Comparison of ENCODE assay signal across 25 cellular contexts in the genomic region with DNA sequence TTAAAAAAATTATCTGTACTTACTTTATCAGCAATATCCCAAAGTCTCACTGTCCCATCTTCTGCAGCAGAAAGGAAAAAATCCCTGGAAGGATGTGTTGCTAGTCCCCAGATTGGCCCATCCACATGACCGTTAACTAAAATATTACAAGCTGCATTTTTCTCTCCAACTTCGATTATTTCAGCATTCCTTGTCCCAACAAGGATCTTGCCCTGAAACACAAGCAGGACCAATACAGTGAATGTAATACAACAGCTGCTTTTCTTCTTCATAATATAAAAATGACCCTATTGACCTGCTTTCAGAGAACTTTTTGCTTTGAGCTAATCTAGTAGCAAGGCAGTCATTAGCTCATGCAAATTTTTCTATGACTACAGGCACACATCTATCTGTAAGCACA. TPM values are rescaled to one million over a fixed set of nuclear protein-coding genes. Genes with fewer than 3 reads are reported as not detected.
A peak's percentile ranks its signal among the peaks of the same experiment; 100 is the strongest.
DNase-seq lines count a peak whose midpoint lies in the region.
"Had no signal": no experiment of that assay in that cellular context is flagged by ENCODE, and none has a peak within 500 bp of the region (broad histone marks: within the 10 kb centered on the region; RNA-seq: fewer than 3 reads in every experiment).

No MANE protein-coding gene starts in this region.

- H3K27ac ChIP-seq in CD8-positive, alpha-beta memory T cell (ENCODE audit: low read depth, low read length) = no peak overlapping the region
- H3K27ac ChIP-seq: GM23248, KMS-11 had no signal

- DNase-seq in activated naive CD4-positive, alpha-beta T cell treated with anti-CD3 and anti-CD28 coated beads, Interleukin-2, amount 10 ng/mL, durations not matched to agents 7 days and 5 days = no peak
- DNase-seq in activated naive CD4-positive, alpha-beta T cell (lab: John Stamatoyannopoulos, UW) = no peak
- DNase-seq in LHCN-M2 (ENCODE audit: low read depth) = peak; percentile 53
- peak; percentile 22 for DNase-seq in fibroblast of peridontal ligament (ENCODE audit: extremely low read depth)
- DNase-seq in Kasumi-1 (lab: John Stamatoyannopoulos, UW) = no peak
- DNase-seq in globus pallidus (ENCODE audit: low spot score) = no peak
- no peak for DNase-seq in SKM-1 treated with dmso at 0.1 percent for 144 hours (lab: John Stamatoyannopoulos, UW; ENCODE audit: unreplicated experiment)
- no peak for DNase-seq in CD8-positive, alpha-beta memory T cell
- DNase-seq: 8988T, ACHN, DMS153, DND-41, GM23248, NCI-H1092, NCI-H1417 treated with DMSO at 0.1 percent for 48 hours, NCI-H1694 treated with DMSO at 0.1 percent for 48 hours, NCI-H2081 treated with DMSO at 0.1 percent for 48 hours, NCI-H2171, NCI-H345, NCI-H510A treated with DMSO at 0.1 percent for 48 hours, NCI-H774, SK-N-SH had no signal

- no peak overlapping the region for H3K4me3 ChIP-seq in CD8-positive, alpha-beta memory T cell (ENCODE audit: low read length)
- H3K4me3 ChIP-seq: GM23248, HAP-1 had no signal

- H3K27ac Mint-ChIP-seq in activated naive CD4-positive, alpha-beta T cell treated with anti-CD3 and anti-CD28 coated beads, Interleukin-2, amount 10 ng/mL, durations not matched to agents 7 days and 5 days = peak overlapping the region; percentile 60
- no peak overlapping the region for H3K27ac Mint-ChIP-seq in CD8-positive, alpha-beta memory T cell
- H3K27ac Mint-ChIP-seq: IgD-negative memory B cell had no signal

- H3K27me3 ChIP-seq in CD8-positive, alpha-beta memory T cell (ENCODE audit: insufficient read depth, low read length, poor library complexity, severe bottlenecking) = no peaks in the 10 kb centered on the region

- H3K4me1 ChIP-seq in CD8-positive, alpha-beta memory T cell (ENCODE audit: insufficient read depth, low read length) = no peaks in the 10 kb centered on the region

- no peaks in the 10 kb centered on the region for H3K4me1 Mint-ChIP-seq in activated naive CD4-positive, alpha-beta T cell treated with anti-CD3 and anti-CD28 coated beads, Interleukin-2, amount 10 ng/mL, durations not matched to agents 7 days and 5 days
- H3K4me1 Mint-ChIP-seq in CD8-positive, alpha-beta memory T cell = no peaks in the 10 kb centered on the region
- H3K4me1 Mint-ChIP-seq: IgD-negative memory B cell had no signal

- no peaks in the 10 kb centered on the region for H3K9me3 Mint-ChIP-seq in activated naive CD4-positive, alpha-beta T cell treated with anti-CD3 and anti-CD28 coated beads, Interleukin-2, amount 10 ng/mL, durations not matched to agents 7 days and 5 days
- no peaks in the 10 kb centered on the region for H3K9me3 Mint-ChIP-seq in CD8-positive, alpha-beta memory T cell
- H3K9me3 Mint-ChIP-seq: IgD-negative memory B cell had no signal

- H3K36me3 ChIP-seq in CD8-positive, alpha-beta memory T cell (ENCODE audit: insufficient read depth, low read length) = no peaks in the 10 kb centered on the region

- peaks cover 4% of the 10 kb centered on the region for H3K36me3 Mint-ChIP-seq in activated naive CD4-positive, alpha-beta T cell treated with anti-CD3 and anti-CD28 coated beads, Interleukin-2, amount 10 ng/mL, durations not matched to agents 7 days and 5 days
- H3K36me3 Mint-ChIP-seq in CD8-positive, alpha-beta memory T cell = peaks cover 3 to 26% (median 5%) of the 10 kb centered on the region in 3 donors

- POLR2A ChIA-PET in CD8-positive, alpha-beta memory T cell (lab: Charles Lee) = no interaction called here

- H3K4me3 Mint-ChIP-seq in activated naive CD4-positive, alpha-beta T cell treated with anti-CD3 and anti-CD28 coated beads, Interleukin-2, amount 10 ng/mL, durations not matched to agents 7 days and 5 days = no peak overlapping the region
- no peak overlapping the region for H3K4me3 Mint-ChIP-seq in CD8-positive, alpha-beta memory T cell
- H3K4me3 Mint-ChIP-seq: IgD-negative memory B cell had no signal

- no peaks in the 10 kb centered on the region for H3K27me3 Mint-ChIP-seq in activated naive CD4-positive, alpha-beta T cell treated with anti-CD3 and anti-CD28 coated beads, Interleukin-2, amount 10 ng/mL, durations not matched to agents 7 days and 5 days
- no peaks in the 10 kb centered on the region for H3K27me3 Mint-ChIP-seq in CD8-positive, alpha-beta memory T cell
- H3K27me3 Mint-ChIP-seq: IgD-negative memory B cell had no signal

- no peaks in the 10 kb centered on the region for H3K9me3 ChIP-seq in CD8-positive, alpha-beta memory T cell (ENCODE audit: low read length)
- H3K9me3 ChIP-seq: HAP-1, SK-N-SH had no signal

- CTCF ChIA-PET in activated naive CD4-positive, alpha-beta T cell treated with anti-CD3 and anti-CD28 coated beads, Interleukin-2, amount 10 ng/mL, durations not matched to agents 7 days and 5 days (lab: Charles Lee) = no interaction called here
- CTCF ChIA-PET in CD8-positive, alpha-beta memory T cell (lab: Charles Lee) = no interaction called here

RNA-seq across cellular contexts. Expression of a gene that starts 58.3 kb away (rescaled TPM):
- 84.4 and 87.8 TPM in 2 replicates for total RNA-seq in LHCN-M2 (2014; rRNA removed)
- 28.7 TPM for polyA plus RNA-seq in LHCN-M2 (2012)
- total RNA-seq in CD8-positive, alpha-beta memory T cell = 10 to 100 TPM; 50.3 to 56.4 TPM
- 49.0 TPM for polyA plus RNA-seq in CD8-positive, alpha-beta memory T cell

Comparison
In these comparisons a context has a peak if more than half of its experiments do, and no peak if none do; other contexts are left out.
1. DNase-seq: peak in LHCN-M2 (single experiment) and fibroblast of peridontal ligament (single experiment); none in activated naive CD4-positive, alpha-beta T cell treated with anti-CD3 and anti-CD28 coated beads, Interleukin-2, amount 10 ng/mL, durations not matched to agents 7 days and 5 days (single experiment), activated naive CD4-positive, alpha-beta T cell (0 of 4), Kasumi-1 (0 of 2), globus pallidus (single experiment), SKM-1 treated with dmso at 0.1 percent for 144 hours (single experiment) and CD8-positive, alpha-beta memory T cell (0 of 5).